Comparison of ENCODE assay signal across 7 cellular contexts in the genomic region with DNA sequence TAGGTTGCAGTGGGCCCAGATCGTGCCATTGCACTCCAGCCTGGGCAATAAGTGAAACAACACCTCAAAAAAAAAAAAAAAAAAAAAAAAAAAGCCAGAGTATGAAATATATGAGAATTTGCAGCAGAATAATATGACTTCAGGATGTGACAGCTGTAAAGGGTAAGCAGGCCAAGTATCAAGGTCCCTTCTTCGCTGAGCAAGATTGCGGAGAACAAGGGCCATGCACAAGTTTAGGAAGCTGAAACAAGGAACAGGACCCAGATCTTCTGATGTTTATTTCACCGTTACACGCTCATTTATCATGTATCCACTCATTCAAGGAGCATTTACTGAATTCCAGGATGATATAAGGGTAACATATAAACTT. TPM values are rescaled to one million over a fixed set of nuclear protein-coding genes. Genes with fewer than 3 reads are reported as not detected.
A peak's percentile ranks its signal among the peaks of the same experiment; 100 is the strongest.
DNase-seq lines count a peak whose midpoint lies in the region; ATAC-seq and TF ChIP-seq lines count a peak whose summit lies in the region.

No MANE protein-coding gene starts in this region.

- CTCF ChIA-PET in HCT116 (lab: Charles Lee): no interaction called here
- CTCF ChIA-PET in T-cell (lab: Charles Lee): interaction anchor here (0.5 to 1.0 kb wide), 4 partner anchors 9 to 169 kb away, joined by 3 to 4 read pairs (median 3); no protein-coding TSS in a partner anchor

- ATAC-seq in HCT116 (no peak), T-cell (replicated peaks in 1 of 4) (no peak), esophagus mucosa (no peak), HG03457 (IDR thresholded peaks at IDR 0.05; ENCODE audit: unreplicated experiment) (no peak)

- intact Hi-C loops in HCT116 (cut with micrococcal nuclease): no loop called here

- POLR2A ChIA-PET in HCT116 (lab: Charles Lee): interaction anchor here (1.1 kb wide), 1 partner anchor 20 kb away, joined by 3 read pairs; no protein-coding TSS in a partner anchor
- POLR2A ChIA-PET in T-cell (lab: Charles Lee): no interaction called here

- H3K27ac ChIP-seq in HCT116 (ENCODE audit: low read depth, low read length): peak overlapping the region; percentile 85
- H3K27ac ChIP-seq in skeletal muscle tissue (ENCODE audit: low read depth, low read length): peak overlapping the region; percentile 97

- no peaks in the 10 kb centered on the region for H4K20me1 ChIP-seq in HCT116 (ENCODE audit: insufficient read depth)

- H3K4me3 Mint-ChIP-seq in T-cell: peak overlapping the region; percentile 82 to 88 (median 85)

- no peaks in the 10 kb centered on the region for H3K27me3 Mint-ChIP-seq in T-cell

- no peaks in the 10 kb centered on the region for H3K27me3 ChIP-seq in HCT116 (ENCODE audit: insufficient read depth, low read length)
- H3K27me3 ChIP-seq in skeletal muscle tissue (ENCODE audit: control insufficient read depth in 3 of 3, insufficient read depth in 3 of 3, low read length in 3 of 3): no peaks in the 10 kb centered on the region

- peaks cover 29% of the 10 kb centered on the region for H3K79me2 ChIP-seq in HCT116 (ENCODE audit: insufficient read depth, low read length)

- TF ChIP-seq RAD21 in HCT116 (IDR thresholded peaks at IDR 0.05; ENCODE audit: low read depth): no peak

- H3K36me3 ChIP-seq in HCT116 (ENCODE audit: control insufficient read depth in 1 of 2, insufficient read depth in 2 of 2, low read length in 2 of 2) (no peaks in the 10 kb centered on the region), skeletal muscle tissue (ENCODE audit: control insufficient read depth in 3 of 3, insufficient read depth in 3 of 3, low read length in 3 of 3) (peaks cover 0 to 3% (median 3%) of the 10 kb centered on the region in 3 donors)

- peak overlapping the region; percentile 89 to 91 for H3K27ac Mint-ChIP-seq in T-cell

- TF ChIP-seq CTCF in HCT116 (IDR thresholded peaks at IDR 0.05 in 2 of 3, conservative IDR thresholded peaks at IDR 0.05 in 1 of 3; ENCODE audit: borderline replicate concordance in 1 of 3, insufficient read depth in 1 of 3, low read depth in 2 of 3, low read length in 2 of 3) (no peak), fibroblast of the aortic adventitia (IDR thresholded peaks at IDR 0.05; ENCODE audit: insufficient read depth, low read length) (no peak)

- peak overlapping the region; percentile 95 for H3K9ac ChIP-seq in HCT116 (ENCODE audit: low read length)
- peak overlapping the region; percentile 89 to 100 (median 99) for H3K9ac ChIP-seq in skeletal muscle tissue (ENCODE audit: low read depth in 1 of 3, low read length in 3 of 3)

- H3K36me3 Mint-ChIP-seq in T-cell: no peaks in the 10 kb centered on the region

- no peaks in the 10 kb centered on the region for H3K9me2 ChIP-seq in HCT116 (ENCODE audit: insufficient read depth)

- RAD21 ChIA-PET in HCT116 (lab: Charles Lee; ENCODE audit: low non-redundant PET in 1 of 2, low total read pairs in 2 of 2, uncharacterized antibody in 2 of 2, unreplicated experiment in 2 of 2): no interaction called here

- DNase-seq in HCT116 (ENCODE audit: low read depth, low spot score) (no peak), T-cell (no peak), fibroblast of the aortic adventitia (ENCODE audit: low read depth) (no peak), NCI-H2029 treated with DMSO at 0.1 percent for 48 hours (lab: John Stamatoyannopoulos, UW) (no peak)

- H3K4me1 Mint-ChIP-seq in T-cell: peaks cover 42 to 50% (median 46%) of the 10 kb centered on the region in 3 donors

- H3K4me2 ChIP-seq in HCT116 (ENCODE audit: low read length): peak overlapping the region; percentile 96

- no peak overlapping the region for H2AFZ ChIP-seq in HCT116 (ENCODE audit: low read depth, low read length, poor library complexity, severe bottlenecking)

- H3K4me3 ChIP-seq in HCT116 (replicated peaks in 1 of 2; ENCODE audit: low read depth in 1 of 2, low read length in 2 of 2): peak overlapping the region; percentile 86 to 88
- H3K4me3 ChIP-seq in fibroblast of the aortic adventitia (ENCODE audit: low read depth, low read length): peak overlapping the region; percentile 72
- H3K4me3 ChIP-seq in skeletal muscle tissue (ENCODE audit: low read length in 3 of 3): peak overlapping the region; percentile 84 to 96 (median 92)

- TF ChIP-seq POLR2A in HCT116 (IDR thresholded peaks at IDR 0.05; ENCODE audit: borderline replicate concordance, extremely low read depth, insufficient read depth, insufficient read length): no peak

- H3K4me1 ChIP-seq in HCT116 (ENCODE audit: control insufficient read depth in 1 of 2, insufficient read depth in 2 of 2, low read length in 2 of 2) (peaks cover 18 to 45% of the 10 kb centered on the region in 2 experiments; a peak in 3 of 4 replicates), skeletal muscle tissue (ENCODE audit: control insufficient read depth in 3 of 3, insufficient read depth in 3 of 3, low read length in 3 of 3) (peaks cover 41 to 46% (median 41%) of the 10 kb centered on the region in 3 donors)

- BruUV-seq in HCT116 (replicated peaks; lab: Mats Ljungman, UMichigan): TSS peak; percentile 62

- no peaks in the 10 kb centered on the region for H3K9me3 Mint-ChIP-seq in T-cell

- H3K9me3 ChIP-seq in HCT116 (ENCODE audit: control insufficient read depth in 1 of 2, insufficient read depth in 1 of 2, low read depth in 1 of 2, low read length in 2 of 2) (no peaks in the 10 kb centered on the region), skeletal muscle tissue (ENCODE audit: control insufficient read depth in 3 of 3, low read length in 3 of 3) (no peaks in the 10 kb centered on the region)

TF ChIP-seq in HCT116, 20 proteins besides CTCF, POLR2A, EP300 and RAD21:
- TF ChIP-seq CEBPB (IDR thresholded peaks at IDR 0.05; ENCODE audit: low read depth) (no peak), ZNF274 (IDR thresholded peaks at IDR 0.05; ENCODE audit: low read depth, low read length) (no peak), YY1 (IDR thresholded peaks at IDR 0.05; ENCODE audit: extremely low read depth, insufficient replicate concordance, low read depth, low read length) (no peak), ZFX (IDR thresholded peaks at IDR 0.05) (no peak), POLR2AphosphoS5 (IDR thresholded peaks at IDR 0.05; ENCODE audit: low read depth, low read length) (no peak), EGR1 (IDR thresholded peaks at IDR 0.05; ENCODE audit: low read depth) (no peak)
- TF ChIP-seq, protein P1, sequence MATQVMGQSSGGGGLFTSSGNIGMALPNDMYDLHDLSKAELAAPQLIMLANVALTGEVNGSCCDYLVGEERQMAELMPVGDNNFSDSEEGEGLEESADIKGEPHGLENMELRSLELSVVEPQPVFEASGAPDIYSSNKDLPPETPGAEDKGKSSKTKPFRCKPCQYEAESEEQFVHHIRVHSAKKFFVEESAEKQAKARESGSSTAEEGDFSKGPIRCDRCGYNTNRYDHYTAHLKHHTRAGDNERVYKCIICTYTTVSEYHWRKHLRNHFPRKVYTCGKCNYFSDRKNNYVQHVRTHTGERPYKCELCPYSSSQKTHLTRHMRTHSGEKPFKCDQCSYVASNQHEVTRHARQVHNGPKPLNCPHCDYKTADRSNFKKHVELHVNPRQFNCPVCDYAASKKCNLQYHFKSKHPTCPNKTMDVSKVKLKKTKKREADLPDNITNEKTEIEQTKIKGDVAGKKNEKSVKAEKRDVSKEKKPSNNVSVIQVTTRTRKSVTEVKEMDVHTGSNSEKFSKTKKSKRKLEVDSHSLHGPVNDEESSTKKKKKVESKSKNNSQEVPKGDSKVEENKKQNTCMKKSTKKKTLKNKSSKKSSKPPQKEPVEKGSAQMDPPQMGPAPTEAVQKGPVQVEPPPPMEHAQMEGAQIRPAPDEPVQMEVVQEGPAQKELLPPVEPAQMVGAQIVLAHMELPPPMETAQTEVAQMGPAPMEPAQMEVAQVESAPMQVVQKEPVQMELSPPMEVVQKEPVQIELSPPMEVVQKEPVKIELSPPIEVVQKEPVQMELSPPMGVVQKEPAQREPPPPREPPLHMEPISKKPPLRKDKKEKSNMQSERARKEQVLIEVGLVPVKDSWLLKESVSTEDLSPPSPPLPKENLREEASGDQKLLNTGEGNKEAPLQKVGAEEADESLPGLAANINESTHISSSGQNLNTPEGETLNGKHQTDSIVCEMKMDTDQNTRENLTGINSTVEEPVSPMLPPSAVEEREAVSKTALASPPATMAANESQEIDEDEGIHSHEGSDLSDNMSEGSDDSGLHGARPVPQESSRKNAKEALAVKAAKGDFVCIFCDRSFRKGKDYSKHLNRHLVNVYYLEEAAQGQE (IDR thresholded peaks at IDR 0.05; ENCODE audit: low read depth): no peak
- TF ChIP-seq, protein P2, sequence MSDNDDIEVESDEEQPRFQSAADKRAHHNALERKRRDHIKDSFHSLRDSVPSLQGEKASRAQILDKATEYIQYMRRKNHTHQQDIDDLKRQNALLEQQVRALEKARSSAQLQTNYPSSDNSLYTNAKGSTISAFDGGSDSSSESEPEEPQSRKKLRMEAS (IDR thresholded peaks at IDR 0.05): no peak

RNA-seq across cellular contexts. Expression of a gene that starts 0.7 kb away (rescaled TPM):
- total RNA-seq in HCT116 (2021; ENCODE audit: unreplicated experiment) (20.3 TPM), T-cell (10 to 100 TPM; 24.5 to 31.9 (median 28.2) TPM), fibroblast of the aortic adventitia (ENCODE audit: low replicate concordance) (7.8 and 13.8 TPM in 2 replicates), skeletal muscle tissue (9.4 TPM), esophagus mucosa (7.6 TPM)
- polyA plus RNA-seq in HCT116 (2012): 17.7 and 17.9 TPM in 2 replicates

RNA-seq across cellular contexts. Expression of a gene that starts 34.3 kb away (rescaled TPM):
- total RNA-seq in HCT116 (2021; ENCODE audit: unreplicated experiment): not detected
- polyA plus RNA-seq in HCT116 (2012): 0.04 and 0.24 TPM in 2 replicates
- 1 to 10 TPM in 4 of 5 donors, under 1 TPM in 1; 0.68 to 5.1 (median 2.4) TPM for total RNA-seq in T-cell
- total RNA-seq in fibroblast of the aortic adventitia (ENCODE audit: low replicate concordance): 0.18 TPM in 1 of 2 replicates, not detected in the other
- 7.8 TPM for total RNA-seq in skeletal muscle tissue
- 0.76 TPM for total RNA-seq in esophagus mucosa

RNA-seq across cellular contexts. Expression of a gene that starts 50.2 kb away (rescaled TPM):
- total RNA-seq in HCT116 (2021; ENCODE audit: unreplicated experiment) (35.7 TPM), T-cell (10 to 100 TPM; 43.9 to 86.6 (median 46.4) TPM), fibroblast of the aortic adventitia (ENCODE audit: low replicate concordance) (18.8 and 63.4 TPM in 2 replicates), skeletal muscle tissue (25.1 TPM), esophagus mucosa (19.3 TPM)
- 22.0 and 27.1 TPM in 2 replicates for polyA plus RNA-seq in HCT116 (2012)
